1 cellular context compared by ENCODE assay signal in the genomic region with DNA sequence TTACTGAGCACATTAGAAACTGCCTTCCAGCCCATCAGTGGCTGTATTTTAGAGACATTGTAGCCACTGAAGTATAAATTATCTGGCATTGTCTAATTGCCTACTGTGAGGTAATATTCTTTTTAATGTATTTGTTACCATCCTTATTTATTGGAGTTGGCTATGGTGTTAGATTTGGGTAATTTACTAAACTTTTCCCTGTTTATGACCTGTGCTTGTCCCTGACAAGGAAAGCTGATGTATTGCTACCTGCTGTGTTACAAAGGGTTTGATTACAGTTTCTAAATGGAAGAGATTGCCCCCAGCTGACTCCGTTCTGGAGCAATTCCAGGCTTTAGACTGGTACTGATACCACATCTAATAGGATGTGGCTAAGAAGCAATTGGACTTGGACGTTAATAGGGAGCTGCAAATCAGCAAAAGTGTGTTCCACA.
TF ChIP-seq lines count a peak whose summit lies in the region.

No MANE protein-coding gene starts in this region.

TF ChIP-seq in WTC11, 78 proteins besides CTCF, POLR2A, EP300 and RAD21 (continued from another document):
- no peak for TF ChIP-seq MLX (CRISPR knock-in tag; IDR thresholded peaks at IDR 0.05)
TF ChIP-seq in WTC11: peak in this region for 0.
